In genomic region chr3:69784854-69785523, GRCh38 we compare ENCODE assay signal across 8 cellular contexts. TPM values are rescaled to one million over a fixed set of nuclear protein-coding genes. Genes with fewer than 3 reads are reported as not detected.
DNase-seq lines count a peak whose midpoint lies in the region; ATAC-seq and TF ChIP-seq lines count a peak whose summit lies in the region.

No MANE protein-coding gene starts in this region.

- H3K27me3 ChIP-seq in adrenal gland = no peaks in the 10 kb centered on the region
- H3K27me3 ChIP-seq in heart left ventricle = no peaks in the 10 kb centered on the region

- TF ChIP-seq CTCF in adrenal gland (IDR thresholded peaks at IDR 0.05) = no peak
- no peak for TF ChIP-seq CTCF in heart left ventricle (IDR thresholded peaks at IDR 0.05)

- 31 to 39% (median 36%) methylated on average over 6 to 7 of the region's 7 CpGs for WGBS in adrenal gland, 4 donors
- WGBS in heart left ventricle, 4 donors = 21 to 39% (median 35%) methylated on average over 7 of the region's 7 CpGs

- no peak overlapping the region for H3K4me3 Mint-ChIP-seq in stimulated activated naive CD8-positive, alpha-beta T cell treated with anti-CD3 and anti-CD28 coated beads, Interleukin-15, amount 100 ng/mL, for 72 hours

- ATAC-seq in heart left ventricle = peak; percentile 57 to 90 (median 82)
- ATAC-seq in stimulated activated naive CD8-positive, alpha-beta T cell treated with anti-CD3 and anti-CD28 coated beads, Interleukin-15, amount 100 ng/mL, for 72 hours = no peak

- H3K4me1 ChIP-seq in adrenal gland (replicated peaks in 1 of 2) (peaks cover 10 to 34% of the 10 kb centered on the region in 2 donors), heart left ventricle (peaks cover 0 to 65% (median 45%) of the 10 kb centered on the region in 12 donors)

- TF ChIP-seq POLR2A in adrenal gland (IDR thresholded peaks at IDR 0.05) (peak in 1 of 2 donors; percentile 47), heart left ventricle (IDR thresholded peaks at IDR 0.05) (no peak)

- H3K4me3 ChIP-seq in adrenal gland (no peak overlapping the region), heart left ventricle (no peak overlapping the region), skeletal muscle cell (ENCODE audit: low read depth, low read length) (no peak overlapping the region)

- H3K27ac ChIP-seq in adrenal gland (peak overlapping the region in 3 of 5 donors; percentile 0 to 68 (median 24)), heart left ventricle (peak overlapping the region in 11 of 12 donors; percentile 9 to 70 (median 46))

- H3K27me3 Mint-ChIP-seq in stimulated activated naive CD8-positive, alpha-beta T cell treated with anti-CD3 and anti-CD28 coated beads, Interleukin-15, amount 100 ng/mL, for 72 hours = no peaks in the 10 kb centered on the region

- H3K27ac Mint-ChIP-seq in stimulated activated naive CD8-positive, alpha-beta T cell treated with anti-CD3 and anti-CD28 coated beads, Interleukin-15, amount 100 ng/mL, for 72 hours = no peak overlapping the region

- H3K36me3 ChIP-seq in adrenal gland (replicated peaks in 1 of 2) (no peaks in the 10 kb centered on the region), heart left ventricle (no peaks in the 10 kb centered on the region)

- H3K4me1 Mint-ChIP-seq in stimulated activated naive CD8-positive, alpha-beta T cell treated with anti-CD3 and anti-CD28 coated beads, Interleukin-15, amount 100 ng/mL, for 72 hours = no peaks in the 10 kb centered on the region

- DNase-seq in H4 (ENCODE audit: low spot score) = peak; percentile 79
- DNase-seq in adrenal gland = peak; percentile 58 to 92 (median 80)
- DNase-seq in heart left ventricle = peak; percentile 34 to 81 (median 77)
- peak; percentile 56 for DNase-seq in skeletal muscle cell (ENCODE audit: low read depth)
- no peak for DNase-seq in stimulated activated naive CD8-positive, alpha-beta T cell treated with anti-CD3 and anti-CD28 coated beads, Interleukin-15, amount 100 ng/mL, for 72 hours
- DNase-seq in NCI-H1694 (lab: John Stamatoyannopoulos, UW) = no peak
- no peak for DNase-seq in D341Med (ENCODE audit: low spot score)
- DNase-seq in NCI-H2029 treated with DMSO at 0.1 percent for 48 hours (lab: John Stamatoyannopoulos, UW) = no peak

- H3K9me3 ChIP-seq in adrenal gland (replicated peaks in 1 of 3) (no peaks in the 10 kb centered on the region), heart left ventricle (no peaks in the 10 kb centered on the region)

- H3K9me3 Mint-ChIP-seq in stimulated activated naive CD8-positive, alpha-beta T cell treated with anti-CD3 and anti-CD28 coated beads, Interleukin-15, amount 100 ng/mL, for 72 hours = peaks cover 0 to 3% of the 10 kb centered on the region in 2 donors

- intact Hi-C loops in adrenal gland (cut with DNase I) (no loop called here), heart left ventricle (cut with DNase I) (loop anchor here in 5 of 10 donors (5.0 to 10.0 kb wide), 3 partner anchors 38 to 50 kb away; partner anchors contain the start of gene MITF (in 2 of the 5))

RNA-seq across cellular contexts. Expression of gene MITF, which starts 45.7 kb away (rescaled TPM):
- total RNA-seq in H4 (2014; rRNA removed; shearing (Covaris generic)) = 5.1 and 5.8 TPM in 2 replicates
- total RNA-seq in adrenal gland = 10 to 100 TPM in 6 of 8 donors, 1 to 10 TPM in 2; 7.5 to 23.4 (median 15.2) TPM
- 1 to 10 TPM; 2.4 to 9.2 (median 4.9) TPM for polyA plus RNA-seq in adrenal gland
- total RNA-seq in heart left ventricle = 100 to 1,000 TPM in 2 of 9 donors, 10 to 100 TPM in 7; 61.4 to 114 (median 86.9) TPM
- polyA plus RNA-seq in heart left ventricle = 10 to 100 TPM; 17.9 to 56.9 TPM

Comparison
In these comparisons a context has a peak if more than half of its experiments do, and no peak if none do; other contexts are left out.
1. DNase-seq: peak in H4 (single experiment), adrenal gland (7 of 7), heart left ventricle (5 of 5) and skeletal muscle cell (single experiment); none in stimulated activated naive CD8-positive, alpha-beta T cell treated with anti-CD3 and anti-CD28 coated beads, Interleukin-15, amount 100 ng/mL, for 72 hours (0 of 2), NCI-H1694 (single experiment), D341Med (single experiment) and NCI-H2029 treated with DMSO at 0.1 percent for 48 hours (single experiment).